ENCODE assay signal across 7 cellular contexts in genomic region chr4:64359496-64359895, GRCh38. TPM values are rescaled to one million over a fixed set of nuclear protein-coding genes. Genes with fewer than 3 reads are reported as not detected.
"Had no signal": no experiment of that assay in that cellular context is flagged by ENCODE, and none has a peak within 500 bp of the region (broad histone marks: within the 10 kb centered on the region; RNA-seq: fewer than 3 reads in every experiment).

No MANE protein-coding gene starts in this region.

- H3K4me2 ChIP-seq: GM23338 had no signal

- H2AFZ ChIP-seq: GM23338 had no signal

- ATAC-seq: GM23338 had no signal

- DNase-seq: H9, HCEC 1CT, HFFc6, IMR-90 had no signal

- H3K4me3 ChIP-seq: GM23338 had no signal

RNA-seq across cellular contexts. Expression of gene TECRL, which starts 49.8 kb away (rescaled TPM):
- total RNA-seq: GM23338, H1, H9, HFFc6, HT-29, IMR-90 had no signal
- polyA plus RNA-seq: GM23338, H1, IMR-90 had no signal
